8 cellular contexts compared by ENCODE assay signal in the genomic region with DNA sequence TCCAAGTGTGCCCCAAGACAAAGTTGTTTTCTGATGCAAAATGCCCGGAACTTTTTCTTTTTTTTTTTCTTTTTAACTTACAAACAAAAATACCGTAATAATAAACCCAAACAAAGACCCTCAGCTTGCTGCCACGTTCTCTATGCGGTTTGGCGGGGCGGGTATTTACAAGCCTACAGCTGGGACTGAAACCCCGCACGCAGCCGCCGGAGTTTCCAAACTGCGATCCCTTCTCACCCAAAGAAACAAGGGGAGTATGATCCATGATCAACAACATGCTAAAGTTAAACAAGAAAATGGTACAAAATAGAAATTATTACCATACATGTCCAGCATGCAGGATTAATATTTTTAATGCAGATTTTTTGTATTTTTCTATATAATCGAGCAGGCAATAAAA. TPM values are rescaled to one million over a fixed set of nuclear protein-coding genes. Genes with fewer than 3 reads are reported as not detected.
DNase-seq lines count a peak whose midpoint lies in the region; ATAC-seq and TF ChIP-seq lines count a peak whose summit lies in the region.
"Had no signal": no experiment of that assay in that cellular context is flagged by ENCODE, and none has a peak within 500 bp of the region (broad histone marks: within the 10 kb centered on the region; RNA-seq: fewer than 3 reads in every experiment).

No MANE protein-coding gene starts in this region.

- no peak for TF ChIP-seq POLR2A in esophagus muscularis mucosa (IDR thresholded peaks at IDR 0.05; ENCODE audit: low read depth)
- TF ChIP-seq POLR2A in transverse colon (IDR thresholded peaks at IDR 0.05), result no peak

- H3K4me3 ChIP-seq in RWPE2 (ENCODE audit: severe bottlenecking) (peak overlapping the region; percentile 32), esophagus muscularis mucosa (peak overlapping the region; percentile 60 to 82 (median 70)), mucosa of stomach (ENCODE audit: low read length) (peak overlapping the region; percentile 50), transverse colon (peak overlapping the region in 3 of 4 donors; percentile 38 to 66 (median 47))

- H3K27me3 ChIP-seq in RWPE2 (ENCODE audit: insufficient read depth, poor library complexity, severe bottlenecking) (peaks cover 56% of the 10 kb centered on the region), esophagus muscularis mucosa (peaks cover 0 to 44% (median 15%) of the 10 kb centered on the region in 4 donors), mucosa of stomach (ENCODE audit: control insufficient read depth, insufficient read depth, low read length) (peaks cover 80% of the 10 kb centered on the region), transverse colon (peaks cover 88% of the 10 kb centered on the region)

- in situ Hi-C loops in transverse colon (cut with MboI; ENCODE audit: low pct_ligation_motif_present in 1 of 4, low pct_unique_long_range_greater_than_20kb in 1 of 4, low sequenced_read_pairs in 3 of 4), result loop anchor here in 3 of 4 donors (25.0 kb wide), 1 partner anchor 800 kb away; no protein-coding TSS in a partner anchor

- no peaks in the 10 kb centered on the region for H3K4me1 ChIP-seq in RWPE2 (ENCODE audit: insufficient read depth, poor library complexity, severe bottlenecking)
- H3K4me1 ChIP-seq in esophagus muscularis mucosa, result peaks cover 26 to 69% (median 57%) of the 10 kb centered on the region in 4 donors
- peaks cover 5% of the 10 kb centered on the region for H3K4me1 ChIP-seq in mucosa of stomach (ENCODE audit: control insufficient read depth, insufficient read depth, low read length)
- H3K4me1 ChIP-seq in transverse colon, result peaks cover 5 to 51% (median 32%) of the 10 kb centered on the region in 4 donors

- WGBS in esophagus muscularis mucosa, result 70% methylated on average over 12 of the region's 12 CpGs
- 37 to 50% methylated on average over 12 of the region's 12 CpGs for WGBS in transverse colon (ENCODE audit: low coverage in 1 of 2), 2 donors

- H3K9ac ChIP-seq in mucosa of stomach (ENCODE audit: low read length), result peak overlapping the region; percentile 10

- TF ChIP-seq EP300 in esophagus muscularis mucosa (IDR thresholded peaks at IDR 0.05), result no peak
- TF ChIP-seq EP300 in transverse colon (IDR thresholded peaks at IDR 0.05; ENCODE audit: low read depth), result no peak

- no peaks in the 10 kb centered on the region for H3K36me3 ChIP-seq in RWPE2 (ENCODE audit: low read depth)
- no peaks in the 10 kb centered on the region for H3K36me3 ChIP-seq in esophagus muscularis mucosa
- no peaks in the 10 kb centered on the region for H3K36me3 ChIP-seq in mucosa of stomach (ENCODE audit: control insufficient read depth, insufficient read depth, low read length)
- no peaks in the 10 kb centered on the region for H3K36me3 ChIP-seq in transverse colon
- H3K36me3 ChIP-seq: WERI-Rb-1 had no signal

- intact Hi-C loops in esophagus muscularis mucosa (cut with DNase I) (loop anchor here (5.0 kb wide), 1 partner anchor 525 kb away; no protein-coding TSS in a partner anchor), transverse colon (cut with DNase I; ENCODE audit: low total_unique reads) (loop anchor here (1.0 kb wide), 1 partner anchor 36 kb away; no protein-coding TSS in a partner anchor)

- no peak for ATAC-seq in RWPE2 (ENCODE audit: low read depth)
- ATAC-seq in HG02840 (IDR thresholded peaks at IDR 0.05; ENCODE audit: low FRiP score, unreplicated experiment), result no peak
- no peak for ATAC-seq in GM21360 (IDR thresholded peaks at IDR 0.05; ENCODE audit: unreplicated experiment)

- H3K27ac ChIP-seq in RWPE2 (ENCODE audit: poor library complexity, severe bottlenecking) (no peak overlapping the region), esophagus muscularis mucosa (replicated peaks in 1 of 4) (peak overlapping the region; percentile 92 to 97 (median 95)), transverse colon (peak overlapping the region; percentile 89 to 92 (median 90))
- H3K27ac ChIP-seq: WERI-Rb-1 had no signal

- TF ChIP-seq CTCF in RWPE2 (IDR thresholded peaks at IDR 0.05; ENCODE audit: poor library complexity, severe bottlenecking) (no peak), esophagus muscularis mucosa (IDR thresholded peaks at IDR 0.05) (no peak), transverse colon (IDR thresholded peaks at IDR 0.05) (no peak)

- DNase-seq in RWPE2 (ENCODE audit: low spot score) (peak; percentile 66), esophagus muscularis mucosa (ENCODE audit: extremely low spot score) (no peak), transverse colon (no peak), AML-193 (lab: John Stamatoyannopoulos, UW) (no peak)

- no peaks in the 10 kb centered on the region for H3K9me3 ChIP-seq in RWPE2 (ENCODE audit: severe bottlenecking)
- H3K9me3 ChIP-seq in esophagus muscularis mucosa, result no peaks in the 10 kb centered on the region
- no peaks in the 10 kb centered on the region for H3K9me3 ChIP-seq in mucosa of stomach (ENCODE audit: control insufficient read depth, low read length)
- H3K9me3 ChIP-seq in transverse colon, result no peaks in the 10 kb centered on the region

RNA-seq across cellular contexts. Expression of a gene that starts 2.1 kb away (rescaled TPM):
- total RNA-seq in esophagus muscularis mucosa (10 to 100 TPM; 34.6 to 77.5 (median 37.3) TPM), transverse colon (10 to 100 TPM; 12.2 to 74.4 (median 22.7) TPM)
